Comparison of ENCODE assay signal across 9 cellular contexts in genomic region chr5:150021491-150022162, GRCh38. TPM values are rescaled to one million over a fixed set of nuclear protein-coding genes. Genes with fewer than 3 reads are reported as not detected.
A peak's percentile ranks its signal among the peaks of the same experiment; 100 is the strongest.
DNase-seq lines count a peak whose midpoint lies in the region; ATAC-seq and TF ChIP-seq lines count a peak whose summit lies in the region.
"Had no signal": no experiment of that assay in that cellular context is flagged by ENCODE, and none has a peak within 500 bp of the region (broad histone marks: within the 10 kb centered on the region; RNA-seq: fewer than 3 reads in every experiment).

No MANE protein-coding gene starts in this region.

- H3K14ac ChIP-seq in trophoblast cell (ENCODE audit: low read length), result peak overlapping the region; percentile 60

- H3K27me3 ChIP-seq in GM23248 (replicated peaks; ENCODE audit: insufficient read depth), result no peaks in the 10 kb centered on the region
- no peaks in the 10 kb centered on the region for H3K27me3 ChIP-seq in trophoblast cell (ENCODE audit: insufficient read depth, low read length)

- H3K27ac ChIP-seq in GM23248 (peak overlapping the region; percentile 57), trophoblast cell (ENCODE audit: low read depth, low read length) (peak overlapping the region; percentile 57), OCI-LY7 (ENCODE audit: low read depth, low read length, poor library complexity, severe bottlenecking) (no peak overlapping the region)
- H3K27ac ChIP-seq: SK-N-MC had no signal

- H3K4me3 ChIP-seq in GM23248, result no peak overlapping the region
- H3K4me3 ChIP-seq in fibroblast of mammary gland (ENCODE audit: control insufficient read depth, low read depth, low read length), result no peak overlapping the region
- no peak overlapping the region for H3K4me3 ChIP-seq in trophoblast cell (ENCODE audit: low read depth, low read length)
- H3K4me3 ChIP-seq in OCI-LY7 (ENCODE audit: low read depth, low read length, poor library complexity, severe bottlenecking), result no peak overlapping the region
- H3K4me3 ChIP-seq: SK-N-MC had no signal

- H4K8ac ChIP-seq in trophoblast cell (ENCODE audit: low read depth, low read length), result no peak overlapping the region

- intact Hi-C loops in OCI-LY7 (cut with micrococcal nuclease; ENCODE audit: unreplicated experiment), result no loop called here

- no peak for ATAC-seq in GM21825 (IDR thresholded peaks at IDR 0.05; ENCODE audit: unreplicated experiment)

- peak overlapping the region; percentile 63 for H2BK5ac ChIP-seq in trophoblast cell (ENCODE audit: low read depth, low read length, poor library complexity)

- POLR2A ChIA-PET in OCI-LY7 (lab: Charles Lee), result interaction anchor here (0.6 to 1.4 kb wide), 8 partner anchors 11 to 1027 kb away, joined by 3 to 8 read pairs (median 3); no protein-coding TSS in a partner anchor

- peaks cover 2% of the 10 kb centered on the region for H3K79me1 ChIP-seq in trophoblast cell (ENCODE audit: low read length)

- H3K9me3 ChIP-seq in GM23248 (ENCODE audit: low read depth) (no peaks in the 10 kb centered on the region), trophoblast cell (ENCODE audit: insufficient read depth, low read depth, low read length) (no peaks in the 10 kb centered on the region), OCI-LY7 (ENCODE audit: low read length) (peaks cover 3% of the 10 kb centered on the region; the same call in 1 of the 2 replicates)

- 62 to 76% methylated on average over 13 of the region's 13 CpGs for WGBS in GM23248 (ENCODE audit: low coverage in 1 of 2, low lambda C conversion rate in 2 of 2, missing lambda C conversion rate in 2 of 2), 2 experiments
- WGBS in trophoblast cell (ENCODE audit: extremely low coverage, insufficient coverage, insufficient read length), result no CpG with 5 or more reads among the region's 13 CpGs

- no peak overlapping the region for H3K4ac ChIP-seq in trophoblast cell (ENCODE audit: low read depth, low read length)

- no peak overlapping the region for H2AFZ ChIP-seq in GM23248
- no peak overlapping the region for H2AFZ ChIP-seq in trophoblast cell (ENCODE audit: insufficient read depth, low read length, poor library complexity)
- H2AFZ ChIP-seq in OCI-LY7 (ENCODE audit: low read length), result no peak overlapping the region

- H2BK120ac ChIP-seq in trophoblast cell (ENCODE audit: insufficient read depth, low read length, poor library complexity), result no peak overlapping the region

- H3K4me1 ChIP-seq in GM23248 (ENCODE audit: insufficient read depth) (peaks cover 40% of the 10 kb centered on the region), trophoblast cell (ENCODE audit: control insufficient read depth in 1 of 2, insufficient read depth in 2 of 2, low read length in 2 of 2) (peaks cover 5% of the 10 kb centered on the region in 2 experiments), OCI-LY7 (ENCODE audit: insufficient read depth, low read length, poor library complexity, severe bottlenecking) (no peaks in the 10 kb centered on the region)

- H3F3A ChIP-seq in GM23248 (ENCODE audit: insufficient read depth), result peaks cover 62% of the 10 kb centered on the region

- peaks cover 55% of the 10 kb centered on the region for H3K79me2 ChIP-seq in GM23248 (ENCODE audit: insufficient read depth)
- H3K79me2 ChIP-seq in trophoblast cell (ENCODE audit: control insufficient read depth, insufficient read depth, low read length, poor library complexity), result no peaks in the 10 kb centered on the region
- H3K79me2 ChIP-seq in OCI-LY7 (ENCODE audit: insufficient read depth, low read depth, low read length), result no peaks in the 10 kb centered on the region

- H4K91ac ChIP-seq in trophoblast cell (ENCODE audit: low read depth, low read length), result peak overlapping the region; percentile 18

- H3K4me2 ChIP-seq in GM23248 (ENCODE audit: unreplicated experiment) (peak overlapping the region; percentile 70), trophoblast cell (ENCODE audit: low read length) (no peak overlapping the region), OCI-LY7 (ENCODE audit: low read length) (no peak overlapping the region)

- no peak overlapping the region for H3K23ac ChIP-seq in trophoblast cell (ENCODE audit: low read length)

- CTCF ChIA-PET in OCI-LY7 (lab: Charles Lee; ENCODE audit: unreplicated experiment), result no interaction called here

- peak overlapping the region; percentile 59 for H2AK5ac ChIP-seq in trophoblast cell (ENCODE audit: low read length)

- in situ Hi-C loops in GM23248 (cut with MboI), result no loop called here

- DNase-seq in GM23248 (peak; percentile 54), SW 1271 (lab: John Stamatoyannopoulos, UW) (peak; percentile 53 to 82), fibroblast of mammary gland (ENCODE audit: low read depth) (peak; percentile 82), trophoblast cell (no peak), CD1c-positive myeloid dendritic cell (ENCODE audit: extremely low spot score) (no peak), OCI-LY7 (ENCODE audit: low spot score) (no peak)
- no peak for DNase-seq in activated CD4-positive, alpha-beta T cell treated with anti-CD3 and anti-CD28 coated beads, Interleukin-2, amount 50 U/mL, for 4 hours

- BruUV-seq in OCI-LY7 (replicated peaks; lab: Mats Ljungman, UMichigan), result no TSS peak

- H3K18ac ChIP-seq in trophoblast cell (ENCODE audit: low read length), result no peak overlapping the region

- H2BK12ac ChIP-seq in trophoblast cell (ENCODE audit: low read length), result peak overlapping the region; percentile 61

- H4K12ac ChIP-seq in trophoblast cell (ENCODE audit: low read depth, low read length), result no peak overlapping the region

- TF ChIP-seq CTCF in fibroblast of mammary gland (conservative IDR thresholded peaks at IDR 0.05; ENCODE audit: control insufficient read depth, insufficient read depth, low read depth, low read length), result no peak
- no peak for TF ChIP-seq CTCF in OCI-LY7 (conservative IDR thresholded peaks at IDR 0.05; ENCODE audit: low read length)

- H4K20me1 ChIP-seq in GM23248 (ENCODE audit: insufficient read depth) (no peaks in the 10 kb centered on the region), OCI-LY7 (ENCODE audit: insufficient read depth, low read length) (no peaks in the 10 kb centered on the region)

- peak overlapping the region; percentile 0; the same call in 1 of the 2 replicates for H3K9ac ChIP-seq in GM23248
- H3K9ac ChIP-seq in trophoblast cell (ENCODE audit: low read length), result no peak overlapping the region

- H3K9me2 ChIP-seq in GM23248 (ENCODE audit: insufficient read depth) (no peaks in the 10 kb centered on the region), OCI-LY7 (ENCODE audit: insufficient read depth, low read length) (no peaks in the 10 kb centered on the region)

- H3K36me3 ChIP-seq in GM23248 (ENCODE audit: low read depth), result peaks cover 65% of the 10 kb centered on the region
- peaks cover 24 to 25% of the 10 kb centered on the region in 2 experiments for H3K36me3 ChIP-seq in trophoblast cell (ENCODE audit: control insufficient read depth in 1 of 2, insufficient read depth in 2 of 2, low read length in 2 of 2)
- peaks cover 98% of the 10 kb centered on the region for H3K36me3 ChIP-seq in OCI-LY7 (ENCODE audit: insufficient read depth, low read length)

RNA-seq across cellular contexts. Expression of gene HMGXB3, which starts 21.1 kb away (rescaled TPM):
- total RNA-seq in GM23248 (2014; rRNA removed; shearing (Covaris generic)), result 32.1 and 46.5 TPM in 2 replicates
- 11.9 and 13.6 TPM in 2 replicates for polyA plus RNA-seq in GM23248 (2016; fragmentation: Nextera tagmentation; extraction: Ambion mirVana)
- polyA plus RNA-seq in trophoblast cell (2013), result 22.9 and 23.8 TPM in 2 replicates
- 35.1 and 40.4 TPM in 2 replicates for total RNA-seq in OCI-LY7 (2014; rRNA removed; shearing (Covaris generic))
- total RNA-seq in OCI-LY7 (2022), result 40.2 and 44.0 TPM in 2 replicates

RNA-seq across cellular contexts. Expression of gene TIGD6, which starts 21.2 kb away (rescaled TPM):
- 4.8 and 5.3 TPM in 2 replicates for total RNA-seq in GM23248 (2014; rRNA removed; shearing (Covaris generic))
- polyA plus RNA-seq in GM23248 (2016; fragmentation: Nextera tagmentation; extraction: Ambion mirVana), result 4.5 and 4.6 TPM in 2 replicates
- 3.6 and 3.8 TPM in 2 replicates for polyA plus RNA-seq in trophoblast cell (2013)
- total RNA-seq in OCI-LY7 (2014; rRNA removed; shearing (Covaris generic)), result 3.4 and 5.4 TPM in 2 replicates
- 4.6 and 6.5 TPM in 2 replicates for total RNA-seq in OCI-LY7 (2022)

Comparison
In these comparisons a context has a peak if more than half of its experiments do, and no peak if none do; other contexts are left out.
1. DNase-seq: peak in GM23248 (single experiment), SW 1271 (2 of 2) and fibroblast of mammary gland (single experiment); none in trophoblast cell (0 of 2), CD1c-positive myeloid dendritic cell (single experiment), OCI-LY7 (single experiment) and activated CD4-positive, alpha-beta T cell treated with anti-CD3 and anti-CD28 coated beads, Interleukin-2, amount 50 U/mL, for 4 hours (0 of 2).